In genomic region chr7:152030059-152030458, GRCh38 we compare ENCODE assay signal across 2 cellular contexts.
TF ChIP-seq lines count a peak whose summit lies in the region.

No MANE protein-coding gene starts in this region.

TF ChIP-seq in GM23338, 12 proteins besides CTCF, POLR2A, EP300 and RAD21:
- 0 out of 2 replicates have a peak, but pooled peaks have one; percentile 13 for TF ChIP-seq CREB1 (CRISPR knock-in tag; IDR thresholded peaks at IDR 0.05; ENCODE audit: low read depth)

TF ChIP-seq in GM12878, 131 proteins besides CTCF, POLR2A, EP300 and RAD21:
- peak; percentile 57 to 83; a peak in 3 of 4 replicates for TF ChIP-seq BHLHE40 (IDR thresholded peaks at IDR 0.05; ENCODE audit: borderline replicate concordance in 1 of 2, low read depth in 2 of 2, low read length in 1 of 2)
TF ChIP-seq in GM12878: peak in this region for 1; not testable (repeated sequence) for 130.
